In genomic region chr16:88442435-88442810, GRCh38 we compare ENCODE assay signal across 1 cellular context.
TF ChIP-seq lines count a peak whose summit lies in the region.

No MANE protein-coding gene starts in this region.

TF ChIP-seq in HepG2, 621 proteins besides CTCF, POLR2A, EP300 and RAD21 (continued from another document and continues in another):
- TF ChIP-seq ZNF432 (CRISPR knock-in tag; IDR thresholded peaks at IDR 0.05; ENCODE audit: borderline replicate concordance) (no peak), SP2 (CRISPR knock-in tag; IDR thresholded peaks at IDR 0.05) (no peak), AFF4 (CRISPR knock-in tag; IDR thresholded peaks at IDR 0.05) (no peak), SAFB2 (CRISPR knock-in tag; IDR thresholded peaks at IDR 0.05; ENCODE audit: borderline replicate concordance, low read depth) (no peak), ZNF839 (CRISPR knock-in tag; IDR thresholded peaks at IDR 0.05; ENCODE audit: borderline replicate concordance) (0 out of 2 replicates have a peak, but pooled peaks have one; percentile 11), HDAC2 (CRISPR knock-in tag; IDR thresholded peaks at IDR 0.05) (no peak), TBX3 (IDR thresholded peaks at IDR 0.05; ENCODE audit: borderline replicate concordance) (no peak), ZNF776 (CRISPR knock-in tag; IDR thresholded peaks at IDR 0.05) (no peak), ZNF281 (CRISPR knock-in tag; IDR thresholded peaks at IDR 0.05; ENCODE audit: borderline replicate concordance) (peak; percentile 63; the same call in 1 of the 2 replicates), RFX3 (CRISPR knock-in tag; IDR thresholded peaks at IDR 0.05) (no peak), ZNF501 (CRISPR knock-in tag; IDR thresholded peaks at IDR 0.05) (no peak; the same call in 1 of the 2 replicates), ZNF362 (CRISPR knock-in tag; IDR thresholded peaks at IDR 0.05; ENCODE audit: borderline replicate concordance) (no peak), ZNF431 (CRISPR knock-in tag; IDR thresholded peaks at IDR 0.05; ENCODE audit: borderline replicate concordance, low read depth) (no peak), CEBPZ (IDR thresholded peaks at IDR 0.05; ENCODE audit: low read length) (no peak), PAXIP1 (CRISPR knock-in tag; conservative IDR thresholded peaks at IDR 0.05) (0 out of 2 replicates have a peak, but pooled peaks have one; percentile 23), NCOA2 (CRISPR knock-in tag; IDR thresholded peaks at IDR 0.05) (no peak), ZBTB2 (CRISPR knock-in tag; IDR thresholded peaks at IDR 0.05; ENCODE audit: low read depth) (no peak), PCBP1 (IDR thresholded peaks at IDR 0.05; ENCODE audit: borderline replicate concordance, low read depth, low read length) (0 out of 2 replicates have a peak, but pooled peaks have one; percentile 58), ZC3H4 (CRISPR knock-in tag; IDR thresholded peaks at IDR 0.05; ENCODE audit: borderline replicate concordance) (no peak), ZNF235 (CRISPR knock-in tag; IDR thresholded peaks at IDR 0.05; ENCODE audit: borderline replicate concordance) (no peak), HOXA3 (CRISPR knock-in tag; IDR thresholded peaks at IDR 0.05) (no peak), ZNF234 (CRISPR knock-in tag; conservative IDR thresholded peaks at IDR 0.05) (no peak), SNAI1 (CRISPR knock-in tag; IDR thresholded peaks at IDR 0.05; ENCODE audit: borderline replicate concordance) (no peak), PLSCR1 (CRISPR knock-in tag; IDR thresholded peaks at IDR 0.05; ENCODE audit: borderline replicate concordance) (no peak), NBN (conservative IDR thresholded peaks at IDR 0.05) (no peak), PRPF4 (IDR thresholded peaks at IDR 0.05; ENCODE audit: low read depth, low read length, poor library complexity, severe bottlenecking) (no peak), PATZ1 (CRISPR knock-in tag; IDR thresholded peaks at IDR 0.05) (peak; percentile 51; the same call in 1 of the 2 replicates), ZNF772 (CRISPR knock-in tag; IDR thresholded peaks at IDR 0.05) (no peak), ATF2 (CRISPR knock-in tag; IDR thresholded peaks at IDR 0.05) (no peak), ZBTB3 (CRISPR knock-in tag; IDR thresholded peaks at IDR 0.05; ENCODE audit: borderline replicate concordance, low read depth) (no peak), ZNF564 (CRISPR knock-in tag; IDR thresholded peaks at IDR 0.05) (no peak), CHD4 (IDR thresholded peaks at IDR 0.05; ENCODE audit: borderline replicate concordance, low read length) (no peak), ZNF569 (CRISPR knock-in tag; IDR thresholded peaks at IDR 0.05; ENCODE audit: borderline replicate concordance) (no peak), ZNF260 (CRISPR knock-in tag; IDR thresholded peaks at IDR 0.05; ENCODE audit: borderline replicate concordance, low read depth) (no peak), SNRNP70 (IDR thresholded peaks at IDR 0.05; ENCODE audit: low read depth, low read length) (no peak), XBP1 (CRISPR knock-in tag; IDR thresholded peaks at IDR 0.05) (no peak), ZSCAN30 (CRISPR knock-in tag; IDR thresholded peaks at IDR 0.05) (no peak), PTBP1 (IDR thresholded peaks at IDR 0.05; ENCODE audit: low read depth, low read length, poor library complexity, severe bottlenecking) (no peak), ARID2 (CRISPR knock-in tag; IDR thresholded peaks at IDR 0.05; ENCODE audit: borderline replicate concordance) (no peak), ZNF543 (CRISPR knock-in tag; IDR thresholded peaks at IDR 0.05) (0 out of 2 replicates have a peak, but pooled peaks have one; percentile 15), ZNF781 (CRISPR knock-in tag; IDR thresholded peaks at IDR 0.05; ENCODE audit: borderline replicate concordance, not compliant biosample characterization) (no peak)
